9 cellular contexts compared by ENCODE assay signal in genomic region chr4:8188743-8189550, GRCh38. TPM values are rescaled to one million over a fixed set of nuclear protein-coding genes. Genes with fewer than 3 reads are reported as not detected.
DNase-seq lines count a peak whose midpoint lies in the region; ATAC-seq, FAIRE-seq and TF ChIP-seq lines count a peak whose summit lies in the region.
"Had no signal": no experiment of that assay in that cellular context is flagged by ENCODE, and none has a peak within 500 bp of the region (broad histone marks: within the 10 kb centered on the region; RNA-seq: fewer than 3 reads in every experiment).

No MANE protein-coding gene starts in this region.

- no peaks in the 10 kb centered on the region for H3K4me1 ChIP-seq in mucosa of descending colon (ENCODE audit: low read depth)

- no peak for TF ChIP-seq POLR2A in GM12892 (IDR thresholded peaks at IDR 0.05; ENCODE audit: low read depth, low read length)

- no peak for TF ChIP-seq CTCF in dorsolateral prefrontal cortex (IDR thresholded peaks at IDR 0.05 in 54 of 56, conservative IDR thresholded peaks at IDR 0.05 in 2 of 56; ENCODE audit: low read depth in 1 of 56, partially characterized antibody in 56 of 56)
- no peak for TF ChIP-seq CTCF in mucosa of descending colon (IDR thresholded peaks at IDR 0.05)

- H3K27ac ChIP-seq in dorsolateral prefrontal cortex: peak overlapping the region in 19 of 59 donors; percentile 15 to 86 (median 45)

- FAIRE-seq in GM12892 (lab: Jason Lieb, UNC): no peak

- in situ Hi-C loops in Caki2 (cut with HindIII; ENCODE audit: low pct_unique_long_range_greater_than_20kb, low sequenced_read_pairs): no loop called here

- no peak overlapping the region for H3K4me3 ChIP-seq in dorsolateral prefrontal cortex
- no peak overlapping the region for H3K4me3 ChIP-seq in mucosa of descending colon

- no peaks in the 10 kb centered on the region for H3K27me3 ChIP-seq in dorsolateral prefrontal cortex

- H3K36me3 ChIP-seq in mucosa of descending colon (ENCODE audit: low read depth): no peaks in the 10 kb centered on the region

- ATAC-seq in mucosa of descending colon (peak; percentile 46), GM18517 (IDR thresholded peaks at IDR 0.05; ENCODE audit: unreplicated experiment) (no peak)

- DNase-seq in Caki2 (ENCODE audit: low read depth) (peak; percentile 75), NCI-H2171 treated with DMSO at 0.1 percent for 48 hours (lab: John Stamatoyannopoulos, UW) (peak; percentile 95), dorsolateral prefrontal cortex (peak in 7 of 10 donors; percentile 32 to 84 (median 63)), mucosa of descending colon (peak in 2 of 3 donors; percentile 45 to 51), GM12892 (ENCODE audit: insufficient read length) (no peak), T-helper 9 cell (no peak)
- no peak for DNase-seq in activated CD8-positive, alpha-beta memory T cell treated with anti-CD3 and anti-CD28 coated beads for 24 hours
- DNase-seq: activated CD4-positive, alpha-beta T cell treated with anti-CD3 and anti-CD28 coated beads for 1 hour had no signal

- no peaks in the 10 kb centered on the region for H3K9me3 ChIP-seq in mucosa of descending colon

- intact Hi-C loops in dorsolateral prefrontal cortex (cut with DNase I) (no loop called here), mucosa of descending colon (cut with DNase I, micrococcal nuclease) (no loop called here)

RNA-seq across cellular contexts. Expression of gene SH3TC1, which starts 10.1 kb away (rescaled TPM):
- total RNA-seq in Caki2 (2014; rRNA removed; shearing (Covaris generic); ENCODE audit: low replicate concordance): 8.0 and 16.3 TPM in 2 replicates
- 10 to 100 TPM in 113 of 120 experiments, 1 to 10 TPM in 7; 5.1 to 46.5 (median 19.2) TPM for total RNA-seq in dorsolateral prefrontal cortex
- 10 to 100 TPM; 10.3 to 13.6 (median 11.7) TPM for total RNA-seq in mucosa of descending colon
- 12.2 TPM for polyA plus RNA-seq in GM12892 (2012; ENCODE audit: missing spikeins)

RNA-seq across cellular contexts. Expression of gene ABLIM2, which starts 30.3 kb away (rescaled TPM):
- total RNA-seq in Caki2 (2014; rRNA removed; shearing (Covaris generic); ENCODE audit: low replicate concordance): 2.1 TPM in 1 of 2 replicates, not detected in the other
- total RNA-seq in dorsolateral prefrontal cortex: 100 to 1,000 TPM in 103 of 120 experiments, 10 to 100 TPM in 17; 43.2 to 185 (median 130) TPM
- total RNA-seq in mucosa of descending colon: 10 to 100 TPM; 15.0 to 15.8 (median 15.5) TPM
- polyA plus RNA-seq in GM12892 (2012; ENCODE audit: missing spikeins): 0.13 TPM

Comparison
In these comparisons a context has a peak if more than half of its experiments do, and no peak if none do; other contexts are left out.
1. DNase-seq: peak in Caki2 (single experiment), NCI-H2171 treated with DMSO at 0.1 percent for 48 hours (single experiment), dorsolateral prefrontal cortex (7 of 10) and mucosa of descending colon (2 of 3); none in GM12892 (single experiment), T-helper 9 cell (single experiment) and activated CD8-positive, alpha-beta memory T cell treated with anti-CD3 and anti-CD28 coated beads for 24 hours (single experiment).